ENCODE assay signal across 18 cellular contexts in the genomic region with DNA sequence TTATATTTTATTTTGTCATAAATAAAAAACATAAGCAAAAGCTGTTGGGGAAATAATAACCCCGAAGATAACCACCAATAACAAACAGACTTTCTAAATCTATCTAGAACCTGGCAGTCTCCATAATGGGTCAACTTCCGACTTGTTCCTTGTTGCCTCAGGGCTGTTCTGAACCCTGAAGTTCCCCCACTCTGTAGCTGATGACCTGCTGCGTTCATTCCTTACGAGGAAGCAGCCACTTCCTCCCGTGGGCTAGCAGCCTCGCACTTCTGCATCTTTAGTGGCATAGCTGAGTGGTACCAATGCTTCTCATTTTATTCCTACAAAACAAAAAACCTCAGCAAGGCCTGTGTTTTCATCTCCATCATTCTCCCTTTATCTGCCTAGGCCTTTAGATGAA.
DNase-seq lines count a peak whose midpoint lies in the region; ATAC-seq and TF ChIP-seq lines count a peak whose summit lies in the region.
"Had no signal": no experiment of that assay in that cellular context is flagged by ENCODE, and none has a peak within 500 bp of the region (broad histone marks: within the 10 kb centered on the region; RNA-seq: fewer than 3 reads in every experiment).

No MANE protein-coding gene starts in this region.

- H3K9me3 Mint-ChIP-seq in activated B cell treated with CpG ODN at 0.5 μM for 24 hours, result no peaks in the 10 kb centered on the region
- no peaks in the 10 kb centered on the region for H3K9me3 Mint-ChIP-seq in stimulated activated memory B cell treated with anti-CD40 and anti-IgM and Interleukin-4, amounts not matched to agents 10 μg/mL and 1 μg/mL and 100 μg/mL, for 72 hours
- H3K9me3 Mint-ChIP-seq: activated naive CD8-positive, alpha-beta T cell treated with anti-CD3 and anti-CD28 coated beads for 36 hours; activated T-helper 1 cell treated with anti-CD3 and anti-CD28 coated beads, Interleukin-12 subunit alpha, Interleukin-12 subunit beta, Interleukin-2, Interleukin-4 antibody, amounts not matched to agents 30 ng/mL and 10 ng/mL and 1 ng/mL, durations not matched to agents 14 hours and 24 hours and 36 hours; endodermal cell; H9 had no signal

- intact Hi-C loops in activated B cell treated with CpG ODN at 0.5 μM for 24 hours (cut with micrococcal nuclease), result loop anchor here (1.0 kb wide), 1 partner anchor 11 kb away; no protein-coding TSS in a partner anchor

- H3K4me1 Mint-ChIP-seq in activated B cell treated with CpG ODN at 0.5 μM for 24 hours, result peaks cover 91% of the 10 kb centered on the region
- H3K4me1 Mint-ChIP-seq in stimulated activated memory B cell treated with anti-CD40 and anti-IgM and Interleukin-4, amounts not matched to agents 10 μg/mL and 1 μg/mL and 100 μg/mL, for 72 hours, result peaks cover 52% of the 10 kb centered on the region

- no peaks in the 10 kb centered on the region for H3K27me3 Mint-ChIP-seq in activated B cell treated with CpG ODN at 0.5 μM for 24 hours
- H3K27me3 Mint-ChIP-seq in stimulated activated memory B cell treated with anti-CD40 and anti-IgM and Interleukin-4, amounts not matched to agents 10 μg/mL and 1 μg/mL and 100 μg/mL, for 72 hours, result no peaks in the 10 kb centered on the region

- DNase-seq in NOMO-1 treated with dmso at 0.1 percent for 144 hours (lab: John Stamatoyannopoulos, UW; ENCODE audit: unreplicated experiment) (peak; percentile 24), activated B cell treated with CpG ODN at 0.5 μM for 24 hours (no peak), NCI-H526 (lab: John Stamatoyannopoulos, UW) (no peak)
- no peak for DNase-seq in activated CD4-positive, alpha-beta T cell treated with anti-CD3 and anti-CD28 coated beads for 1 hour
- DNase-seq: activated naive CD8-positive, alpha-beta T cell treated with anti-CD3 and anti-CD28 coated beads for 36 hours; endodermal cell; H9; IMR-90; NCI-H1092 treated with DMSO at 0.1 percent for 48 hours; NCI-H2107; NCI-H510A; occipital lobe; retina; tibial artery had no signal

- POLR2A ChIA-PET in activated B cell treated with CpG ODN at 0.5 μM for 24 hours (lab: Charles Lee), result interaction anchor here (0.6 to 1.6 kb wide), 8 partner anchors 13 to 103 kb away, joined by 3 to 12 read pairs (median 6); partner anchors contain the start of gene PLEKHG1

- H3K27ac Mint-ChIP-seq in activated B cell treated with CpG ODN at 0.5 μM for 24 hours, result peak overlapping the region; percentile 86
- H3K27ac Mint-ChIP-seq in stimulated activated memory B cell treated with anti-CD40 and anti-IgM and Interleukin-4, amounts not matched to agents 10 μg/mL and 1 μg/mL and 100 μg/mL, for 72 hours, result peak overlapping the region; percentile 29
- H3K27ac Mint-ChIP-seq: activated naive CD8-positive, alpha-beta T cell treated with anti-CD3 and anti-CD28 coated beads for 36 hours; activated T-helper 1 cell treated with anti-CD3 and anti-CD28 coated beads, Interleukin-12 subunit alpha, Interleukin-12 subunit beta, Interleukin-2, Interleukin-4 antibody, amounts not matched to agents 30 ng/mL and 10 ng/mL and 1 ng/mL, durations not matched to agents 14 hours and 24 hours and 36 hours; endodermal cell had no signal

- peak overlapping the region; percentile 11 for H3K4me3 Mint-ChIP-seq in activated B cell treated with CpG ODN at 0.5 μM for 24 hours
- H3K4me3 Mint-ChIP-seq in stimulated activated memory B cell treated with anti-CD40 and anti-IgM and Interleukin-4, amounts not matched to agents 10 μg/mL and 1 μg/mL and 100 μg/mL, for 72 hours, result no peak overlapping the region
- H3K4me3 Mint-ChIP-seq: activated naive CD8-positive, alpha-beta T cell treated with anti-CD3 and anti-CD28 coated beads for 36 hours; activated T-helper 1 cell treated with anti-CD3 and anti-CD28 coated beads, Interleukin-12 subunit alpha, Interleukin-12 subunit beta, Interleukin-2, Interleukin-4 antibody, amounts not matched to agents 30 ng/mL and 10 ng/mL and 1 ng/mL, durations not matched to agents 14 hours and 24 hours and 36 hours; endodermal cell; H9 had no signal

- CTCF ChIA-PET in activated B cell treated with CpG ODN at 0.5 μM for 24 hours (lab: Charles Lee), result interaction anchor here (0.7 to 1.4 kb wide), 5 partner anchors 17 to 284 kb away, joined by 3 to 5 read pairs (median 3); no protein-coding TSS in a partner anchor

- TF ChIP-seq CTCF in activated B cell treated with CpG ODN at 0.5 μM for 24 hours (IDR thresholded peaks at IDR 0.05), result no peak

- peak; percentile 53 for ATAC-seq in GM18868 (IDR thresholded peaks at IDR 0.05; ENCODE audit: unreplicated experiment)
- ATAC-seq in activated B cell treated with CpG ODN at 0.5 μM for 24 hours (ENCODE audit: low read depth), result peak; percentile 74
- peak; percentile 55 for ATAC-seq in stimulated activated memory B cell treated with anti-CD40 and anti-IgM and Interleukin-4, amounts not matched to agents 10 μg/mL and 1 μg/mL and 100 μg/mL, for 72 hours
- no peak for ATAC-seq in HG03460 (IDR thresholded peaks at IDR 0.05; ENCODE audit: unreplicated experiment)

- peaks cover 18% of the 10 kb centered on the region for H3K36me3 Mint-ChIP-seq in activated B cell treated with CpG ODN at 0.5 μM for 24 hours (ENCODE audit: low read depth)
- peaks cover 10% of the 10 kb centered on the region for H3K36me3 Mint-ChIP-seq in stimulated activated memory B cell treated with anti-CD40 and anti-IgM and Interleukin-4, amounts not matched to agents 10 μg/mL and 1 μg/mL and 100 μg/mL, for 72 hours
- H3K36me3 Mint-ChIP-seq: activated naive CD8-positive, alpha-beta T cell treated with anti-CD3 and anti-CD28 coated beads for 36 hours had no signal
